In genomic region chr16:70396209-70396904, GRCh38 we compare ENCODE assay signal across 14 cellular contexts. TPM values are rescaled to one million over a fixed set of nuclear protein-coding genes. Genes with fewer than 3 reads are reported as not detected.
DNase-seq lines count a peak whose midpoint lies in the region; ATAC-seq, FAIRE-seq and TF ChIP-seq lines count a peak whose summit lies in the region.
"Had no signal": no experiment of that assay in that cellular context is flagged by ENCODE, and none has a peak within 500 bp of the region (broad histone marks: within the 10 kb centered on the region; RNA-seq: fewer than 3 reads in every experiment).

No MANE protein-coding gene starts in this region.

- SMC1A ChIA-PET in GM12878 (lab: Charles Lee; ENCODE audit: uncharacterized antibody, unreplicated experiment), result interaction anchor here (0.8 to 4.1 kb wide), 7 partner anchors 20 to 142 kb away, joined by 3 to 21 read pairs (median 4); partner anchors contain the start of genes FCSK and ST3GAL2

- no peak overlapping the region for H3K4me3 ChIP-seq in GM12878
- H3K4me3 ChIP-seq: ovary, SJSA1, transverse colon had no signal

- WGBS in GM12878 (ENCODE audit: insufficient coverage, insufficient replicate concordance, low lambda C conversion rate, missing lambda C conversion rate), result 96% methylated on average over 7 of the region's 7 CpGs

- no peak overlapping the region for H3K4me2 ChIP-seq in GM12878 (ENCODE audit: control insufficient read depth, insufficient read depth)

- BruUV-seq in GM12878 (replicated peaks; lab: Mats Ljungman, UMichigan), result no TSS peak

- peaks cover 38 to 61% of the 10 kb centered on the region in 2 experiments for H3K36me3 ChIP-seq in GM12878 (ENCODE audit: control insufficient read depth in 2 of 2, insufficient read depth in 2 of 2, low read length in 1 of 2)
- H3K36me3 ChIP-seq: ovary, transverse colon had no signal

- no peak overlapping the region for H3K4me3 Mint-ChIP-seq in mesothelial cell of epicardium

- H3K27ac ChIP-seq in GM12878 (ENCODE audit: control insufficient read depth, insufficient read depth), result no peak overlapping the region
- H3K27ac ChIP-seq: ovary, SJSA1 had no signal

- no peak for TF ChIP-seq CTCF in GM12878 (IDR thresholded peaks at IDR 0.05 in 2 of 3, conservative IDR thresholded peaks at IDR 0.05 in 1 of 3; ENCODE audit: control insufficient read depth in 2 of 3, extremely low read depth in 1 of 3, insufficient read depth in 1 of 3, low read depth in 3 of 3, low read length in 3 of 3)
- TF ChIP-seq CTCF in mesothelial cell of epicardium (IDR thresholded peaks at IDR 0.05; ENCODE audit: unreplicated experiment), result no peak

- H2AFZ ChIP-seq in GM12878 (ENCODE audit: control insufficient read depth, low read depth, low read length), result no peak overlapping the region

- H3K36me3 Mint-ChIP-seq in mesothelial cell of epicardium, result peaks cover 3% of the 10 kb centered on the region
- H3K36me3 Mint-ChIP-seq: activated naive CD4-positive, alpha-beta T cell treated with anti-CD3 and anti-CD28 coated beads, Interleukin-2, amount 50 U/mL, for 72 hours had no signal

- no peaks in the 10 kb centered on the region; the same call in 1 of the 2 replicates for H3K4me1 ChIP-seq in GM12878 (ENCODE audit: control insufficient read depth, insufficient read depth, low read length)

- FAIRE-seq in GM12878 (lab: Jason Lieb, UNC), result no peak

- peaks cover 11% of the 10 kb centered on the region for H3K79me2 ChIP-seq in GM12878 (ENCODE audit: control insufficient read depth, insufficient read depth, low read length)

- no peaks in the 10 kb centered on the region for H3K27me3 ChIP-seq in GM12878 (replicated peaks in 1 of 2; ENCODE audit: control insufficient read depth in 2 of 2, insufficient read depth in 2 of 2, low read length in 1 of 2)
- H3K27me3 ChIP-seq: ovary, SJSA1, transverse colon had no signal

- RAD21 ChIA-PET in GM12878 (lab: Charles Lee; ENCODE audit: unreplicated experiment), result interaction anchor here (0.7 to 1.6 kb wide), 8 partner anchors 12 to 1099 kb away, joined by 3 to 6 read pairs (median 4); partner anchors contain the start of gene ST3GAL2

- CTCF ChIA-PET in GM12878 (lab: Yijun Ruan, JAX), result interaction anchor here (0.6 to 1.9 kb wide), 8 partner anchors 36 to 113 kb away, joined by 3 to 11 read pairs (median 4); no protein-coding TSS in a partner anchor

- TF ChIP-seq RAD21 in GM12878 (IDR thresholded peaks at IDR 0.05; ENCODE audit: insufficient read depth, low read depth, low read length), result no peak

- H3K27ac Mint-ChIP-seq in mesothelial cell of epicardium, result peak overlapping the region; percentile 64
- H3K27ac Mint-ChIP-seq: activated naive CD4-positive, alpha-beta T cell treated with anti-CD3 and anti-CD28 coated beads, Interleukin-2, amount 50 U/mL, for 72 hours had no signal

- DNase-seq in ELF-1 (ENCODE audit: low read depth, low spot score) (peak; percentile 79), NAMALWA (ENCODE audit: low spot score) (peak; percentile 53), GM12878 (ENCODE audit: low read depth, low spot score) (no peak), mesothelial cell of epicardium (ENCODE audit: low spot score in 2 of 2, unreplicated experiment in 2 of 2) (no peak), iPS-NIHi7 (ENCODE audit: extremely low spot score) (no peak)
- no peak for DNase-seq in stimulated activated CD4-positive, alpha-beta T cell treated with anti-CD3 and anti-CD28 coated beads, Interleukin-12 subunit alpha, Interleukin-12 subunit beta, amount 100 ng/mL, for 4 hours
- DNase-seq: activated CD4-positive, alpha-beta T cell treated with anti-CD3 and anti-CD28 coated beads, Interleukin-2, amount 50 U/mL, for 48 hours; NCI-H2081; ovary; transverse colon had no signal

- H3K27me3 Mint-ChIP-seq in mesothelial cell of epicardium (ENCODE audit: low read depth), result no peaks in the 10 kb centered on the region

- no peak for TF ChIP-seq POLR2A in GM12878 (IDR thresholded peaks at IDR 0.05; ENCODE audit: low read depth, low read length)

- no peaks in the 10 kb centered on the region for H3K4me1 Mint-ChIP-seq in mesothelial cell of epicardium

- H4K20me1 ChIP-seq in GM12878 (ENCODE audit: control insufficient read depth, insufficient read depth), result no peaks in the 10 kb centered on the region

- peak; percentile 12; the same call in 1 of the 3 replicates for ATAC-seq in GM12878
- no peak for ATAC-seq in HG03457 (IDR thresholded peaks at IDR 0.05; ENCODE audit: unreplicated experiment)
- no peak for ATAC-seq in HG02571 (IDR thresholded peaks at IDR 0.05; ENCODE audit: unreplicated experiment)

- no peak for TF ChIP-seq EP300 in GM12878 (IDR thresholded peaks at IDR 0.05; ENCODE audit: borderline replicate concordance in 1 of 2, control insufficient read depth in 1 of 2, low read depth in 2 of 2, low read length in 2 of 2)

- H3K9ac ChIP-seq in GM12878 (ENCODE audit: control insufficient read depth, insufficient read depth, low read length), result no peak overlapping the region

- intact Hi-C loops in GM12878 (cut with micrococcal nuclease; ENCODE audit: unreplicated experiment), result no loop called here

- POLR2A ChIA-PET in GM12878 (lab: Charles Lee), result interaction anchor here (1.2 kb wide), 1 partner anchor 9 kb away, joined by 3 read pairs; no protein-coding TSS in a partner anchor

- in situ Hi-C loops in GM12878 (cut with MboI), result no loop called here

- no peaks in the 10 kb centered on the region for H3K9me3 ChIP-seq in GM12878 (replicated peaks; ENCODE audit: control insufficient read depth, insufficient read depth, low read length)
- H3K9me3 ChIP-seq: ovary, SJSA1, transverse colon had no signal

- no peaks in the 10 kb centered on the region for H3K9me3 Mint-ChIP-seq in mesothelial cell of epicardium
- H3K9me3 Mint-ChIP-seq: activated naive CD4-positive, alpha-beta T cell treated with anti-CD3 and anti-CD28 coated beads, Interleukin-2, amount 50 U/mL, for 72 hours had no signal

TF ChIP-seq in GM12878, 131 proteins besides CTCF, POLR2A, EP300 and RAD21 (continues in another document):
- no peak for TF ChIP-seq CBFB (IDR thresholded peaks at IDR 0.05; ENCODE audit: low read depth)
- TF ChIP-seq RELA (IDR thresholded peaks at IDR 0.05; ENCODE audit: borderline replicate concordance, partially characterized antibody), result no peak

RNA-seq across cellular contexts. Expression of gene ST3GAL2, which starts 42.5 kb away (rescaled TPM):
- total RNA-seq in GM12878 (2013; cell fraction: nucleolus; rRNA removed), result 143 and 167 TPM in 2 replicates
- total RNA-seq in GM12878 (2014; rRNA removed), result 40.2 and 43.7 TPM in 2 replicates
- 22.7 and 28.4 TPM in 2 replicates for total RNA-seq in GM12878 (2014; rRNA removed; fragmentation: Illumina TruSeq; extraction: Trizol)
- total RNA-seq in GM12878 (2021), result 61.7 and 66.7 TPM in 2 replicates
- polyA plus RNA-seq in GM12878 (2011; ENCODE audit: low read depth), result 8.7 TPM
- 20.7 and 29.7 TPM in 2 replicates for polyA plus RNA-seq in GM12878 (2011; rRNA removed)
- 35.3 and 44.9 TPM in 2 replicates for polyA plus RNA-seq in GM12878 (2011; cell fraction: cytosol; rRNA removed)
- 23.2 and 29.6 TPM in 2 replicates for polyA plus RNA-seq in GM12878 (2011; cell fraction: nucleus; rRNA removed)
- 35.0 and 38.4 TPM in 2 replicates for polyA plus RNA-seq in GM12878 (2012)
- polyA plus RNA-seq in GM12878 (2014; fragmentation: Illumina TruSeq; extraction: Trizol), result 4.9 and 15.5 TPM in 2 replicates
- polyA plus RNA-seq in GM12878 (2014; fragmentation: Nextera tagmentation; extraction: Ambion mirVana), result 1 to 10 TPM in 1 of 2 experiments, under 1 TPM in 1; 0.95 to 1.4 TPM
- polyA plus RNA-seq in GM12878 (2014; rRNA removed), result 39.5 and 49.8 TPM in 2 replicates
- 10 to 100 TPM; 10.5 to 23.4 TPM for polyA plus RNA-seq in GM12878 (2016; fragmentation: Nextera tagmentation; extraction: Ambion mirVana)
- polyA minus RNA-seq in GM12878 (2011; rRNA and poly(A)+ RNA removed), result 68.2 and 127 TPM in 2 replicates
- polyA minus RNA-seq in GM12878 (2011; cell fraction: cytosol; rRNA and poly(A)+ RNA removed), result 39.0 and 49.5 TPM in 2 replicates
- 38.8 and 58.4 TPM in 2 replicates for polyA minus RNA-seq in GM12878 (2011; cell fraction: nucleus; rRNA and poly(A)+ RNA removed)
- total RNA-seq in mesothelial cell of epicardium, result 46.5 to 53.0 TPM (median 47.4 TPM) in 3 replicates

RNA-seq across cellular contexts. Expression of gene DDX19A, which starts 49.7 kb away (rescaled TPM):
- 77.6 and 80.3 TPM in 2 replicates for total RNA-seq in GM12878 (2013; cell fraction: nucleolus; rRNA removed)
- total RNA-seq in GM12878 (2014; rRNA removed), result 41.9 and 42.0 TPM in 2 replicates
- total RNA-seq in GM12878 (2014; rRNA removed; fragmentation: Illumina TruSeq; extraction: Trizol), result 38.6 and 42.5 TPM in 2 replicates
- total RNA-seq in GM12878 (2021), result 32.1 and 33.9 TPM in 2 replicates
- polyA plus RNA-seq in GM12878 (2011; ENCODE audit: low read depth), result 17.5 TPM
- 31.8 and 38.0 TPM in 2 replicates for polyA plus RNA-seq in GM12878 (2011; rRNA removed)
- polyA plus RNA-seq in GM12878 (2011; cell fraction: cytosol; rRNA removed), result 36.8 and 41.9 TPM in 2 replicates
- polyA plus RNA-seq in GM12878 (2011; cell fraction: nucleus; rRNA removed), result 21.1 and 30.9 TPM in 2 replicates
- polyA plus RNA-seq in GM12878 (2012), result 19.7 and 21.0 TPM in 2 replicates
- polyA plus RNA-seq in GM12878 (2014; fragmentation: Illumina TruSeq; extraction: Trizol), result 40.3 and 50.6 TPM in 2 replicates
- 10 to 100 TPM; 19.5 to 20.7 TPM for polyA plus RNA-seq in GM12878 (2014; fragmentation: Nextera tagmentation; extraction: Ambion mirVana)
- 44.1 and 46.3 TPM in 2 replicates for polyA plus RNA-seq in GM12878 (2014; rRNA removed)
- 10 to 100 TPM; 51.9 to 56.9 TPM for polyA plus RNA-seq in GM12878 (2016; fragmentation: Nextera tagmentation; extraction: Ambion mirVana)
- polyA minus RNA-seq in GM12878 (2011; rRNA and poly(A)+ RNA removed), result 43.8 and 49.0 TPM in 2 replicates
- polyA minus RNA-seq in GM12878 (2011; cell fraction: cytosol; rRNA and poly(A)+ RNA removed), result 13.7 and 14.6 TPM in 2 replicates
- 17.8 and 27.5 TPM in 2 replicates for polyA minus RNA-seq in GM12878 (2011; cell fraction: nucleus; rRNA and poly(A)+ RNA removed)
- total RNA-seq in mesothelial cell of epicardium, result 50.5 to 54.9 TPM (median 51.5 TPM) in 3 replicates

RNA-seq across cellular contexts. Expression of gene FCSK, which starts 58.0 kb away (rescaled TPM):
- 54.6 and 60.5 TPM in 2 replicates for total RNA-seq in GM12878 (2013; cell fraction: nucleolus; rRNA removed)
- total RNA-seq in GM12878 (2014; rRNA removed) (12.9 and 13.5 TPM in 2 replicates), GM12878 (2014; rRNA removed; fragmentation: Illumina TruSeq; extraction: Trizol) (5.0 and 5.4 TPM in 2 replicates), GM12878 (2021) (17.6 and 18.7 TPM in 2 replicates), mesothelial cell of epicardium (26.0 to 29.4 TPM (median 27.7 TPM) in 3 replicates)
- polyA plus RNA-seq in GM12878 (2011; ENCODE audit: low read depth), result 6.8 TPM
- polyA plus RNA-seq in GM12878 (2011; rRNA removed) (5.1 and 9.5 TPM in 2 replicates), GM12878 (2014; fragmentation: Illumina TruSeq; extraction: Trizol) (2.8 and 6.2 TPM in 2 replicates), GM12878 (2014; fragmentation: Nextera tagmentation; extraction: Ambion mirVana) (1 to 10 TPM in 1 of 2 experiments, under 1 TPM in 1; 0.60 to 1.5 TPM), GM12878 (2014; rRNA removed) (13.6 and 15.7 TPM in 2 replicates), GM12878 (2016; fragmentation: Nextera tagmentation; extraction: Ambion mirVana) (1 to 10 TPM; 5.8 to 8.5 TPM)
- 9.9 and 11.6 TPM in 2 replicates for polyA plus RNA-seq in GM12878 (2011; cell fraction: cytosol; rRNA removed)
- polyA plus RNA-seq in GM12878 (2011; cell fraction: nucleus; rRNA removed), result 60.0 and 67.4 TPM in 2 replicates
- polyA plus RNA-seq in GM12878 (2012), result 8.0 and 8.3 TPM in 2 replicates
- polyA minus RNA-seq in GM12878 (2011; rRNA and poly(A)+ RNA removed), result 5.4 and 12.7 TPM in 2 replicates
- 4.7 and 6.3 TPM in 2 replicates for polyA minus RNA-seq in GM12878 (2011; cell fraction: cytosol; rRNA and poly(A)+ RNA removed)
- polyA minus RNA-seq in GM12878 (2011; cell fraction: nucleus; rRNA and poly(A)+ RNA removed), result 12.7 and 17.6 TPM in 2 replicates

Comparison
In these comparisons a context has a peak if more than half of its experiments do, and no peak if none do; other contexts are left out.
1. DNase-seq: peak in ELF-1 (single experiment) and NAMALWA (single experiment); none in GM12878 (single experiment), mesothelial cell of epicardium (0 of 2), stimulated activated CD4-positive, alpha-beta T cell treated with anti-CD3 and anti-CD28 coated beads, Interleukin-12 subunit alpha, Interleukin-12 subunit beta, amount 100 ng/mL, for 4 hours (single experiment) and iPS-NIHi7 (single experiment).